Comparison of ENCODE assay signal across 8 cellular contexts in the genomic region with DNA sequence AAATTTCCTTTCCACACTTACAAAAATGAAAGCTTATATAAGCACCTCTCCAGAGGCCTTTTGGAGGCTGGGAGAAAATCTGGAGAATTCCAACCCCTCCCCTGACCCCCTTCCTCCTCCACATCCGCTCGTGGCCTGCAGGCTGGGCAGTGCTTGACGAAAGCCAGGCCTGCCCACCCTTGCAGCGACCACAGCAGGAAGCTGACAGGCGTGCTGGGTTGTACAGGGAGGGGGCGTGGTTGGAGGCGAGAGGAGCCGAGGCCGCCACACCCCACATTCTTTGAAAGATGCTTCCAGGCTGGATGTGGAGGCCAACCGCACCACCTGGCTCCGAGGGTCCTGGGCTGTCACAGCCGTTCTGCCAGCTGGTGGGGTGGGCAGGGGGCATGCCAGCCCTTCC. TPM values are rescaled to one million over a fixed set of nuclear protein-coding genes. Genes with fewer than 3 reads are reported as not detected.
DNase-seq lines count a peak whose midpoint lies in the region; ATAC-seq, FAIRE-seq and TF ChIP-seq lines count a peak whose summit lies in the region.

No MANE protein-coding gene starts in this region.

- TF ChIP-seq POLR2A in GM12892 (IDR thresholded peaks at IDR 0.05; ENCODE audit: low read depth, low read length), result no peak

- FAIRE-seq in GM12892 (lab: Jason Lieb, UNC), result no peak

- no peaks in the 10 kb centered on the region for H3K9me3 Mint-ChIP-seq in activated naive CD8-positive, alpha-beta T cell (ENCODE audit: low read depth)

- H3K27ac Mint-ChIP-seq in activated naive CD8-positive, alpha-beta T cell, result no peak overlapping the region

- H3K4me3 Mint-ChIP-seq in activated naive CD8-positive, alpha-beta T cell, result peak overlapping the region; percentile 44

- H3K27me3 Mint-ChIP-seq in activated naive CD8-positive, alpha-beta T cell, result no peaks in the 10 kb centered on the region

- intact Hi-C loops in left ventricle myocardium superior (cut with micrococcal nuclease), result no loop called here

- peaks cover 43% of the 10 kb centered on the region for H3K4me1 Mint-ChIP-seq in activated naive CD8-positive, alpha-beta T cell (ENCODE audit: low read depth)

- no peaks in the 10 kb centered on the region for H3K36me3 Mint-ChIP-seq in activated naive CD8-positive, alpha-beta T cell

- ATAC-seq in left ventricle myocardium superior, result peak; percentile 94

- DNase-seq in stimulated activated CD4-positive, alpha-beta T cell treated with anti-CD3 and anti-CD28 coated beads, Interleukin-2, amount 100 ng/mL, for 24 hours, result peak; percentile 39 to 47
- DNase-seq in stimulated activated CD4-positive, alpha-beta T cell treated with anti-CD3 and anti-CD28 coated beads, Interleukin-12 subunit alpha, Interleukin-12 subunit beta, amount 100 ng/mL, for 4 hours, result no peak
- peak; percentile 85 for DNase-seq in left ventricle myocardium superior
- peak; percentile 16 to 40 for DNase-seq in stimulated activated CD8-positive, alpha-beta memory T cell treated with anti-CD3 and anti-CD28 coated beads, Interleukin-7, amount 100 ng/mL, for 4 hours (ENCODE audit: low read depth in 2 of 2)
- no peak for DNase-seq in DMS 273 (lab: John Stamatoyannopoulos, UW; ENCODE audit: unreplicated experiment)
- no peak for DNase-seq in SW 1271 (lab: John Stamatoyannopoulos, UW)
- DNase-seq in GM12892 (ENCODE audit: insufficient read length), result no peak

RNA-seq across cellular contexts. Expression of gene IER5L, which starts 47.8 kb away (rescaled TPM):
- 3.5 TPM for total RNA-seq in left ventricle myocardium superior
- not detected for polyA plus RNA-seq in GM12892 (2012; ENCODE audit: missing spikeins)

Comparison
In these comparisons a context has a peak if more than half of its experiments do, and no peak if none do; other contexts are left out.
1. DNase-seq: peak in stimulated activated CD4-positive, alpha-beta T cell treated with anti-CD3 and anti-CD28 coated beads, Interleukin-2, amount 100 ng/mL, for 24 hours (2 of 2), left ventricle myocardium superior (single experiment) and stimulated activated CD8-positive, alpha-beta memory T cell treated with anti-CD3 and anti-CD28 coated beads, Interleukin-7, amount 100 ng/mL, for 4 hours (2 of 2); none in stimulated activated CD4-positive, alpha-beta T cell treated with anti-CD3 and anti-CD28 coated beads, Interleukin-12 subunit alpha, Interleukin-12 subunit beta, amount 100 ng/mL, for 4 hours (single experiment), DMS 273 (single experiment), SW 1271 (0 of 2) and GM12892 (single experiment).